10 cellular contexts compared by ENCODE assay signal in the genomic region with DNA sequence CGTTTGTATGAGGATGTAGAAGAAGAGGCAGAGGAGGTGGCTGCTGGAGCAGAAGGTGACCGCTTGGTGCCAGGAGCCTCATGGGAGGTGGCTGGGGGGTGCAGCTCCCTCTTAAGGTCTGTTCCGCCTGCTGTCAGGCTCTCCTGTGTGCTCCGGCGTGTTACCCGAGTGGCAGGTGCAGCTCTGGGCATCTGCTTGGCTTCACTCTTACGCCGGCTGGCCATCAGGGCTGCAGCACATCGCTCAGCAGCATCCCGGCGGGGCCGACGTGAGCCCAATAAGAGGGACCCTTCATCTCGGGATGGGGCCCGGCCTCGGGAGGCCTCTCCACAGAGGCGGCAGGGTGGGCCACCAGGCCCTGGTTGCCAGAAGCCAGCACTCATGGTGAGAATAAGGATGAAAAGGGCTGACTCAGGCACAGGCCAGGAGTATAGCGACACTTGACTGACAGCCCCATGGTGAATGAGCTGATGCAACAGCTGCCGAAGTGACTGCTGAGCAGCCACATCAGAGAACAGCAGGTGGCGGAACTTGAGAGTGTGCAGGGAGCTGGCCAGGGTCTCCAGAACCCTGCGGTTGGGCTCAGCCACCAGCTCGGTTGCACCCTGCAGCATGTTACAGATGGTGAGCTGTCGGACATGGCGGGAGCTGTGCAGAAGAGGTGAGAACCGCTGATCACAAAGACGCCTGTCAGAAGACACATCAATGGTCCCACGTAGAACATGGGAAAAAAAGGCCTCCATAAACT. TPM values are rescaled to one million over a fixed set of nuclear protein-coding genes. Genes with fewer than 3 reads are reported as not detected.
DNase-seq lines count a peak whose midpoint lies in the region; ATAC-seq and TF ChIP-seq lines count a peak whose summit lies in the region.
"Had no signal": no experiment of that assay in that cellular context is flagged by ENCODE, and none has a peak within 500 bp of the region (broad histone marks: within the 10 kb centered on the region; RNA-seq: fewer than 3 reads in every experiment).

No MANE protein-coding gene starts in this region.

- H4K12ac ChIP-seq in trophoblast cell (ENCODE audit: low read depth, low read length) = no peak overlapping the region

- peaks cover 2 to 7% of the 10 kb centered on the region in 2 experiments for H3K4me1 ChIP-seq in trophoblast cell (ENCODE audit: control insufficient read depth in 1 of 2, insufficient read depth in 2 of 2, low read length in 2 of 2)
- H3K4me1 ChIP-seq in Karpas-422 (ENCODE audit: low read length) = peaks cover 23% of the 10 kb centered on the region

- H3K9ac ChIP-seq in trophoblast cell (ENCODE audit: low read length) (no peak overlapping the region), Karpas-422 (ENCODE audit: low read length) (no peak overlapping the region)

- H3K9me3 Mint-ChIP-seq in activated T-helper 17 cell treated with anti-CD3 and anti-CD28 coated beads, Interleukin-2, amount 50 U/mL, for 72 hours = no peaks in the 10 kb centered on the region
- H3K9me3 Mint-ChIP-seq: activated B cell treated with CpG ODN at 0.5 μM for 24 hours had no signal

- no peaks in the 10 kb centered on the region for H3K27me3 ChIP-seq in trophoblast cell (ENCODE audit: insufficient read depth, low read length)
- no peaks in the 10 kb centered on the region for H3K27me3 ChIP-seq in Karpas-422 (ENCODE audit: low read length)

- no peaks in the 10 kb centered on the region for H3K9me2 ChIP-seq in Karpas-422 (replicated peaks; ENCODE audit: insufficient read depth, low read length)

- no peak overlapping the region for H2BK12ac ChIP-seq in trophoblast cell (ENCODE audit: low read length)

- no peaks in the 10 kb centered on the region for H4K20me1 ChIP-seq in Karpas-422 (ENCODE audit: insufficient read depth, low read depth, low read length)

- H3K79me2 ChIP-seq in trophoblast cell (ENCODE audit: control insufficient read depth, insufficient read depth, low read length, poor library complexity) = no peaks in the 10 kb centered on the region
- peaks cover 6% of the 10 kb centered on the region for H3K79me2 ChIP-seq in Karpas-422 (ENCODE audit: low read length)

- DNase-seq in ELF-1 (ENCODE audit: low read depth, low spot score) (peak; percentile 94), NCI-H345 treated with DMSO at 0.1 percent for 48 hours (lab: John Stamatoyannopoulos, UW; ENCODE audit: unreplicated experiment) (peak; percentile 49), trophoblast cell (no peak), foreskin fibroblast (no peak), Karpas-422 (no peak)
- DNase-seq: activated B cell treated with CpG ODN at 0.5 μM for 24 hours had no signal

- ATAC-seq in activated T-helper 17 cell treated with anti-CD3 and anti-CD28 coated beads, Interleukin-2, amount 50 U/mL, for 72 hours (replicated peaks) = peak; percentile 43
- ATAC-seq in GM19324 (IDR thresholded peaks at IDR 0.05; ENCODE audit: low FRiP score, unreplicated experiment) (no peak), GM18868 (IDR thresholded peaks at IDR 0.05; ENCODE audit: unreplicated experiment) (no peak)

- no peak overlapping the region for H3K23ac ChIP-seq in trophoblast cell (ENCODE audit: low read length)

- no peak overlapping the region for H3K27ac ChIP-seq in trophoblast cell (ENCODE audit: low read depth, low read length)
- no peak overlapping the region for H3K27ac ChIP-seq in Karpas-422 (ENCODE audit: low read length)

- no peak overlapping the region for H2BK120ac ChIP-seq in trophoblast cell (ENCODE audit: insufficient read depth, low read length, poor library complexity)

- H3K9me3 ChIP-seq in trophoblast cell (ENCODE audit: insufficient read depth, low read depth, low read length) (no peaks in the 10 kb centered on the region), Karpas-422 (ENCODE audit: low read length) (no peaks in the 10 kb centered on the region)

- H3K79me1 ChIP-seq in trophoblast cell (ENCODE audit: low read length) = peaks cover 1% of the 10 kb centered on the region

- H2AK5ac ChIP-seq in trophoblast cell (ENCODE audit: low read length) = no peak overlapping the region

- H3K36me3 Mint-ChIP-seq in activated T-helper 17 cell treated with anti-CD3 and anti-CD28 coated beads, Interleukin-2, amount 50 U/mL, for 72 hours (ENCODE audit: low read depth) = peaks cover 69% of the 10 kb centered on the region

- H3K4me1 Mint-ChIP-seq in activated T-helper 17 cell treated with anti-CD3 and anti-CD28 coated beads, Interleukin-2, amount 50 U/mL, for 72 hours = peaks cover 5% of the 10 kb centered on the region
- H3K4me1 Mint-ChIP-seq: activated B cell treated with CpG ODN at 0.5 μM for 24 hours had no signal

- H4K91ac ChIP-seq in trophoblast cell (ENCODE audit: low read depth, low read length) = peak overlapping the region; percentile 15

- no peak overlapping the region for H2BK5ac ChIP-seq in trophoblast cell (ENCODE audit: low read depth, low read length, poor library complexity)

- peak overlapping the region; percentile 33 for H3K18ac ChIP-seq in trophoblast cell (ENCODE audit: low read length)

- no peak overlapping the region for H3K27ac Mint-ChIP-seq in activated T-helper 17 cell treated with anti-CD3 and anti-CD28 coated beads, Interleukin-2, amount 50 U/mL, for 72 hours
- H3K27ac Mint-ChIP-seq: activated B cell treated with CpG ODN at 0.5 μM for 24 hours had no signal

- H3K4me2 ChIP-seq in trophoblast cell (ENCODE audit: low read length) (no peak overlapping the region), Karpas-422 (ENCODE audit: low read depth, low read length, poor library complexity, severe bottlenecking) (no peak overlapping the region)

- TF ChIP-seq CTCF in foreskin fibroblast (IDR thresholded peaks at IDR 0.05; ENCODE audit: low read depth, low read length) = no peak

- no CpG with 5 or more reads among the region's 27 CpGs for WGBS in trophoblast cell (ENCODE audit: extremely low coverage, insufficient coverage, insufficient read length)

- no peak overlapping the region for H3K4ac ChIP-seq in trophoblast cell (ENCODE audit: low read depth, low read length)

- H3K4me3 ChIP-seq in trophoblast cell (ENCODE audit: low read depth, low read length) (no peak overlapping the region), foreskin fibroblast (ENCODE audit: low read depth in 1 of 2, low read length in 2 of 2) (no peak overlapping the region), Karpas-422 (ENCODE audit: low read length) (no peak overlapping the region)

- peaks cover 21 to 39% of the 10 kb centered on the region in 2 experiments for H3K36me3 ChIP-seq in trophoblast cell (ENCODE audit: control insufficient read depth in 1 of 2, insufficient read depth in 2 of 2, low read length in 2 of 2)
- peaks cover 29% of the 10 kb centered on the region; the same call in 1 of the 2 replicates for H3K36me3 ChIP-seq in Karpas-422 (ENCODE audit: insufficient read depth, low read length)

- no peak overlapping the region for H2AFZ ChIP-seq in trophoblast cell (ENCODE audit: insufficient read depth, low read length, poor library complexity)
- H2AFZ ChIP-seq in Karpas-422 (ENCODE audit: low read length) = no peak overlapping the region

- no peak overlapping the region for H3K14ac ChIP-seq in trophoblast cell (ENCODE audit: low read length)

- H4K8ac ChIP-seq in trophoblast cell (ENCODE audit: low read depth, low read length) = no peak overlapping the region

- no peaks in the 10 kb centered on the region for H3K27me3 Mint-ChIP-seq in activated T-helper 17 cell treated with anti-CD3 and anti-CD28 coated beads, Interleukin-2, amount 50 U/mL, for 72 hours
- H3K27me3 Mint-ChIP-seq: activated B cell treated with CpG ODN at 0.5 μM for 24 hours had no signal

- no peak overlapping the region for H3K4me3 Mint-ChIP-seq in activated T-helper 17 cell treated with anti-CD3 and anti-CD28 coated beads, Interleukin-2, amount 50 U/mL, for 72 hours
- H3K4me3 Mint-ChIP-seq: activated B cell treated with CpG ODN at 0.5 μM for 24 hours had no signal

RNA-seq across cellular contexts. Expression of gene LRRC41, which starts 17.5 kb away (rescaled TPM):
- total RNA-seq in activated T-helper 17 cell treated with anti-CD3 and anti-CD28 coated beads, Interleukin-2, amount 50 U/mL, for 72 hours = 10 to 100 TPM; 30.1 to 37.7 TPM
- polyA plus RNA-seq in trophoblast cell (2013) = 43.6 and 44.3 TPM in 2 replicates
- total RNA-seq in Karpas-422 (2014; rRNA removed; shearing (Covaris generic); ENCODE audit: low replicate concordance) = 64.1 and 69.1 TPM in 2 replicates

RNA-seq across cellular contexts. Expression of gene UQCRH, which starts 17.6 kb away (rescaled TPM):
- total RNA-seq in activated T-helper 17 cell treated with anti-CD3 and anti-CD28 coated beads, Interleukin-2, amount 50 U/mL, for 72 hours = 100 to 1,000 TPM; 272 to 374 TPM
- polyA plus RNA-seq in trophoblast cell (2013) = 434 and 442 TPM in 2 replicates
- 455 and 533 TPM in 2 replicates for total RNA-seq in Karpas-422 (2014; rRNA removed; shearing (Covaris generic); ENCODE audit: low replicate concordance)

RNA-seq across cellular contexts. Expression of gene RAD54L, which starts 38.3 kb away (rescaled TPM):
- 10 to 100 TPM; 50.8 to 56.5 TPM for total RNA-seq in activated T-helper 17 cell treated with anti-CD3 and anti-CD28 coated beads, Interleukin-2, amount 50 U/mL, for 72 hours
- 9.1 and 9.9 TPM in 2 replicates for polyA plus RNA-seq in trophoblast cell (2013)
- total RNA-seq in Karpas-422 (2014; rRNA removed; shearing (Covaris generic); ENCODE audit: low replicate concordance) = 10.5 and 18.0 TPM in 2 replicates
- total RNA-seq: mononuclear cell had no signal

RNA-seq across cellular contexts. Expression of gene NSUN4, which starts 54.7 kb away (rescaled TPM):
- total RNA-seq in activated T-helper 17 cell treated with anti-CD3 and anti-CD28 coated beads, Interleukin-2, amount 50 U/mL, for 72 hours = 10 to 100 TPM; 23.3 to 24.5 TPM
- 13.0 and 13.8 TPM in 2 replicates for polyA plus RNA-seq in trophoblast cell (2013)
- total RNA-seq in Karpas-422 (2014; rRNA removed; shearing (Covaris generic); ENCODE audit: low replicate concordance) = 15.9 and 27.1 TPM in 2 replicates

Comparison
In these comparisons a context has a peak if more than half of its experiments do, and no peak if none do; other contexts are left out.
1. DNase-seq: peak in ELF-1 (single experiment) and NCI-H345 treated with DMSO at 0.1 percent for 48 hours (single experiment); none in trophoblast cell (0 of 2), foreskin fibroblast (0 of 2) and Karpas-422 (single experiment).